ENCODE assay signal across 18 cellular contexts in the genomic region with DNA sequence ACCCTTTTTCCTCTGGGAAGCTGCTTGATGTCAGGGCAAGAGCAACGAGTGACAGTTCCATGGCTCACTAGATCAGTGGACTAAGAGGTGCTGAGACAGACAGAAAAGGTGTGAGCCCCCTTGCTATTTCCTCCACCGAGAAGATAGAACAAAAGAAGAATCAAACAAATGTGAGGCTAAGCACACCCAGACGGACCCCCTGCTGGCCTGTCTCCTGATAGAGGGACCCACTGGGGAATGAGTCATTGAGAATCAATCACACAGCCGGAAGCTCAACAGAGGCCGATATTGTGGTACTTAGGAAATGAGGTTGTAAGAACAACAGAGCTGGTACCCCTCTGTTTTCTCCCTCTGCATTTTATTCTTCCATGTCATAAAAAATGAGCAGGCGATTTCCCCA.
DNase-seq lines count a peak whose midpoint lies in the region; ATAC-seq and TF ChIP-seq lines count a peak whose summit lies in the region.
"Had no signal": no experiment of that assay in that cellular context is flagged by ENCODE, and none has a peak within 500 bp of the region (broad histone marks: within the 10 kb centered on the region; RNA-seq: fewer than 3 reads in every experiment).

No MANE protein-coding gene starts in this region.

- no peak overlapping the region for H3K9ac ChIP-seq in HUES64 (ENCODE audit: low read depth, low read length)
- H3K9ac ChIP-seq: BLaER1 treated with 17β-estradiol and CSF1 and Interleukin-3, amounts not matched to agents 10 nM and 100 nM; KMS-11 had no signal

- H3K36me3 Mint-ChIP-seq in glutamatergic neuron (ENCODE audit: unreplicated experiment), result no peaks in the 10 kb centered on the region

- H3K36me3 ChIP-seq in HUES64 (ENCODE audit: insufficient read depth, low read length), result no peaks in the 10 kb centered on the region
- H3K36me3 ChIP-seq: BLaER1 treated with 17β-estradiol and CSF1 and Interleukin-3, amounts not matched to agents 10 nM and 100 nM had no signal

- no peaks in the 10 kb centered on the region for H3K27me3 ChIP-seq in HUES64 (ENCODE audit: insufficient read depth, low read length)
- H3K27me3 ChIP-seq: BLaER1 treated with 17β-estradiol and CSF1 and Interleukin-3, amounts not matched to agents 10 nM and 100 nM had no signal

- H3K9me3 Mint-ChIP-seq in glutamatergic neuron (ENCODE audit: unreplicated experiment), result peaks cover 3% of the 10 kb centered on the region
- H3K9me3 Mint-ChIP-seq: HFFc6 had no signal

- no peak overlapping the region for H3K4me3 ChIP-seq in HUES64 (ENCODE audit: low read length)
- H3K4me3 ChIP-seq: BLaER1 treated with 17β-estradiol and CSF1 and Interleukin-3, amounts not matched to agents 10 nM and 100 nM had no signal

- H3K27ac ChIP-seq in HUES64 (ENCODE audit: low read depth, low read length), result peak overlapping the region; percentile 37; the same call in 1 of the 2 replicates
- H3K27ac ChIP-seq: BLaER1 treated with 17β-estradiol and CSF1 and Interleukin-3, amounts not matched to agents 10 nM and 100 nM; KMS-11 had no signal

- TF ChIP-seq CTCF in glutamatergic neuron (IDR thresholded peaks at IDR 0.05; ENCODE audit: partially characterized antibody, unreplicated experiment), result no peak

- peaks cover 3% of the 10 kb centered on the region for H3K27me3 Mint-ChIP-seq in glutamatergic neuron (ENCODE audit: unreplicated experiment)

- H3K4me1 ChIP-seq in HUES64 (ENCODE audit: insufficient read depth, low read length), result peaks cover 13% of the 10 kb centered on the region; the same call in 1 of the 2 replicates

- H3K27ac Mint-ChIP-seq in glutamatergic neuron (ENCODE audit: unreplicated experiment), result peak overlapping the region; percentile 45
- H3K27ac Mint-ChIP-seq: HFFc6 had no signal

- peak; percentile 3 for DNase-seq in activated CD8-positive, alpha-beta memory T cell treated with anti-CD3 and anti-CD28 coated beads for 24 hours
- no peak for DNase-seq in activated CD8-positive, alpha-beta memory T cell treated with anti-CD3 and anti-CD28 coated beads, Interleukin-2, amount 50 U/mL, for 48 hours
- DNase-seq in glutamatergic neuron (no peak), mucosa of gallbladder (ENCODE audit: low spot score) (no peak), HuH-7.5 (ENCODE audit: low spot score) (no peak), amniotic stem cell (lab: John Stamatoyannopoulos, UW) (no peak)
- DNase-seq: 8988T, DMS153, HFFc6, NCI-H1105 treated with DMSO at 0.1 percent for 48 hours, NCI-H187, NCI-H2171, NCI-H774 had no signal

- peaks cover 4% of the 10 kb centered on the region; the same call in 1 of the 2 replicates for H3K9me3 ChIP-seq in HUES64 (ENCODE audit: insufficient read depth, low read depth, low read length)

- H3K4me1 Mint-ChIP-seq in glutamatergic neuron (ENCODE audit: low read depth, unreplicated experiment), result peaks cover 13% of the 10 kb centered on the region

- H3K4me3 Mint-ChIP-seq in glutamatergic neuron (ENCODE audit: unreplicated experiment), result peak overlapping the region; percentile 16
- H3K4me3 Mint-ChIP-seq: HFFc6 had no signal

- 18% methylated on average over 6 of the region's 6 CpGs for WGBS in HUES64

- ATAC-seq in SK-N-SH treated with all-trans-retinoic acid at 6 μM for 48 hours, result no peak
- ATAC-seq: Right ventricle myocardium inferior had no signal

TF ChIP-seq in SK-N-SH treated with all-trans-retinoic acid at 6 μM for 48 hours, 23 proteins besides CTCF, POLR2A, EP300 and RAD21:
- TF ChIP-seq, protein P1, sequence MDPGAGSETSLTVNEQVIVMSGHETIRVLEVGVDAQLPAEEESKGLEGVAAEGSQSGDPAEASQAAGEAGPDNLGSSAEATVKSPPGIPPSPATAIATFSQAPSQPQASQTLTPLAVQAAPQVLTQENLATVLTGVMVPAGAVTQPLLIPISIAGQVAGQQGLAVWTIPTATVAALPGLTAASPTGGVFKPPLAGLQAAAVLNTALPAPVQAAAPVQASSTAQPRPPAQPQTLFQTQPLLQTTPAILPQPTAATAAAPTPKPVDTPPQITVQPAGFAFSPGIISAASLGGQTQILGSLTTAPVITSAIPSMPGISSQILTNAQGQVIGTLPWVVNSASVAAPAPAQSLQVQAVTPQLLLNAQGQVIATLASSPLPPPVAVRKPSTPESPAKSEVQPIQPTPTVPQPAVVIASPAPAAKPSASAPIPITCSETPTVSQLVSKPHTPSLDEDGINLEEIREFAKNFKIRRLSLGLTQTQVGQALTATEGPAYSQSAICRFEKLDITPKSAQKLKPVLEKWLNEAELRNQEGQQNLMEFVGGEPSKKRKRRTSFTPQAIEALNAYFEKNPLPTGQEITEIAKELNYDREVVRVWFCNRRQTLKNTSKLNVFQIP (CRISPR knock-in tag; IDR thresholded peaks at IDR 0.05; ENCODE audit: borderline replicate concordance, low read depth), result no peak
- no peak for TF ChIP-seq PPARA (CRISPR knock-in tag; IDR thresholded peaks at IDR 0.05; ENCODE audit: borderline replicate concordance)
